16 cellular contexts compared by ENCODE assay signal in the genomic region with DNA sequence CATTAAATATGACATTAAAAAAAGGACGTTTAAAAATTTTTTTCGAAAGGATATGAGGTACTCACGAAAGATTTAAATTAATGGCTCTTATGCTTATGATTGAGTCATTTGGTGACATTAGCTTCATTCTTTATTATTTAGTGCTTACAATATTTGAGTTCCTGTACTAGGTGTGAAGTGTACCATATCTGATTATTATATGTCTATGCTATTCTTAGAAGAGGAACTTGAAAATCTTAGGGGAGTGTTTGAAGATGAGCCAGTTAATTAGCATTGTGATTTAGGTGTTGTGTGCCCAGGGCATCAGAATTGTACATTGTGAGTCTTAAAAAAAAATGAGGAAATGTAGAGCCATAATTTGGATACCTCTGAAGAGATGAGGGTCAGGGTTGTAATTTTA.
DNase-seq lines count a peak whose midpoint lies in the region; ATAC-seq and TF ChIP-seq lines count a peak whose summit lies in the region.
"Had no signal": no experiment of that assay in that cellular context is flagged by ENCODE, and none has a peak within 500 bp of the region (broad histone marks: within the 10 kb centered on the region; RNA-seq: fewer than 3 reads in every experiment).

No MANE protein-coding gene starts in this region.

- H3K27me3 Mint-ChIP-seq in stimulated activated memory B cell treated with anti-CD40 and anti-IgM and Interleukin-4, amounts not matched to agents 10 μg/mL and 1 μg/mL and 100 μg/mL, for 72 hours = no peaks in the 10 kb centered on the region
- H3K27me3 Mint-ChIP-seq: CD4-positive, alpha-beta memory T cell had no signal

- H3K9me2 ChIP-seq in DOHH2 (replicated peaks; ENCODE audit: control insufficient read depth, low read length) (no peaks in the 10 kb centered on the region), Karpas-422 (replicated peaks; ENCODE audit: insufficient read depth, low read length) (no peaks in the 10 kb centered on the region)

- H3K4me1 Mint-ChIP-seq in stimulated activated memory B cell treated with anti-CD40 and anti-IgM and Interleukin-4, amounts not matched to agents 10 μg/mL and 1 μg/mL and 100 μg/mL, for 72 hours = peaks cover 15% of the 10 kb centered on the region
- H3K4me1 Mint-ChIP-seq: CD14-positive monocyte, GM23338 had no signal

- H3K27me3 ChIP-seq in DOHH2 (ENCODE audit: control insufficient read depth, low read length) = no peaks in the 10 kb centered on the region
- H3K27me3 ChIP-seq in Karpas-422 (ENCODE audit: low read length) = no peaks in the 10 kb centered on the region
- H3K27me3 ChIP-seq in endocrine pancreas (ENCODE audit: control insufficient read depth, insufficient read depth, low read length) = no peaks in the 10 kb centered on the region
- no peaks in the 10 kb centered on the region for H3K27me3 ChIP-seq in WERI-Rb-1 (ENCODE audit: insufficient read depth, low read depth, severe bottlenecking)
- H3K27me3 ChIP-seq: BLaER1 had no signal

- H3K4me3 Mint-ChIP-seq in stimulated activated memory B cell treated with anti-CD40 and anti-IgM and Interleukin-4, amounts not matched to agents 10 μg/mL and 1 μg/mL and 100 μg/mL, for 72 hours = no peak overlapping the region
- H3K4me3 Mint-ChIP-seq: CD14-positive monocyte; CD4-positive, alpha-beta memory T cell; GM23338 had no signal

- no peak overlapping the region for H3K27ac Mint-ChIP-seq in stimulated activated memory B cell treated with anti-CD40 and anti-IgM and Interleukin-4, amounts not matched to agents 10 μg/mL and 1 μg/mL and 100 μg/mL, for 72 hours
- H3K27ac Mint-ChIP-seq: CD14-positive monocyte, GM23338 had no signal

- peaks cover 5% of the 10 kb centered on the region for H3K9me3 Mint-ChIP-seq in stimulated activated memory B cell treated with anti-CD40 and anti-IgM and Interleukin-4, amounts not matched to agents 10 μg/mL and 1 μg/mL and 100 μg/mL, for 72 hours

- H3K4me3 ChIP-seq in DOHH2 (ENCODE audit: low read length) (no peak overlapping the region), Karpas-422 (ENCODE audit: low read length) (no peak overlapping the region), endocrine pancreas (ENCODE audit: control insufficient read depth, insufficient read depth, low read length) (peak overlapping the region; percentile 40), WERI-Rb-1 (ENCODE audit: low read depth, low read length) (no peak overlapping the region)
- H3K4me3 ChIP-seq: A549, BLaER1, GM23338 had no signal

- no peaks in the 10 kb centered on the region for H3F3A ChIP-seq in DOHH2 (ENCODE audit: control insufficient read depth, insufficient read depth)

- peaks cover 23% of the 10 kb centered on the region for H3K36me3 Mint-ChIP-seq in stimulated activated memory B cell treated with anti-CD40 and anti-IgM and Interleukin-4, amounts not matched to agents 10 μg/mL and 1 μg/mL and 100 μg/mL, for 72 hours
- H3K36me3 Mint-ChIP-seq: CD14-positive monocyte had no signal

- no peaks in the 10 kb centered on the region for H3K36me3 ChIP-seq in DOHH2 (ENCODE audit: control insufficient read depth, low read length)
- H3K36me3 ChIP-seq in Karpas-422 (ENCODE audit: insufficient read depth, low read length) = peaks cover 4% of the 10 kb centered on the region; the same call in 1 of the 2 replicates
- H3K36me3 ChIP-seq in endocrine pancreas (ENCODE audit: control insufficient read depth, insufficient read depth, low read length) = no peaks in the 10 kb centered on the region
- no peaks in the 10 kb centered on the region for H3K36me3 ChIP-seq in WERI-Rb-1

- peaks cover 8% of the 10 kb centered on the region for H3K9me3 ChIP-seq in DOHH2 (ENCODE audit: control insufficient read depth, insufficient read depth, low read length)
- peaks cover 9% of the 10 kb centered on the region for H3K9me3 ChIP-seq in Karpas-422 (ENCODE audit: low read length)
- peaks cover 1% of the 10 kb centered on the region for H3K9me3 ChIP-seq in endocrine pancreas (ENCODE audit: control insufficient read depth, low read length)
- H3K9me3 ChIP-seq in WERI-Rb-1 (ENCODE audit: severe bottlenecking) = peaks cover 7% of the 10 kb centered on the region
- H3K9me3 ChIP-seq: A549 had no signal

- no peak for DNase-seq in Karpas-422
- no peak for DNase-seq in WERI-Rb-1
- DNase-seq in stimulated activated naive CD4-positive, alpha-beta T cell (lab: John Stamatoyannopoulos, UW) = no peak
- DNase-seq: AML-193; CD4-positive, alpha-beta memory T cell; DMS79 treated with DMSO at 0.1 percent for 48 hours; EL; HCEC 1CT had no signal

- H3K4me1 ChIP-seq in DOHH2 (ENCODE audit: control insufficient read depth, low read length) (peaks cover 22% of the 10 kb centered on the region), Karpas-422 (ENCODE audit: low read length) (peaks cover 14% of the 10 kb centered on the region), endocrine pancreas (ENCODE audit: control insufficient read depth, insufficient read depth, low read length) (peaks cover 5% of the 10 kb centered on the region)
- H3K4me1 ChIP-seq: A549 had no signal

- TF ChIP-seq CTCF in DOHH2 (IDR thresholded peaks at IDR 0.05; ENCODE audit: low read depth, low read length, poor library complexity, severe bottlenecking) (no peak), WERI-Rb-1 (IDR thresholded peaks at IDR 0.05; ENCODE audit: low read depth, low read length) (no peak)

- H3K4me2 ChIP-seq in DOHH2 (ENCODE audit: low read length) (0 out of 2 replicates have a peak overlapping the region, but pooled peaks have one; percentile 2), Karpas-422 (ENCODE audit: low read depth, low read length, poor library complexity, severe bottlenecking) (peak overlapping the region; percentile 3)
- H3K4me2 ChIP-seq: A549, BLaER1, GM23338 had no signal

- H4K20me1 ChIP-seq in DOHH2 (ENCODE audit: control insufficient read depth, insufficient read depth, low read depth, low read length) (no peaks in the 10 kb centered on the region), Karpas-422 (ENCODE audit: insufficient read depth, low read depth, low read length) (no peaks in the 10 kb centered on the region)
- H4K20me1 ChIP-seq: BLaER1 had no signal

- H3K27ac ChIP-seq in DOHH2 (ENCODE audit: low read depth, low read length) (no peak overlapping the region), Karpas-422 (ENCODE audit: low read length) (no peak overlapping the region), WERI-Rb-1 (no peak overlapping the region)
- H3K27ac ChIP-seq: A549, BLaER1 had no signal

- H3K79me2 ChIP-seq in DOHH2 (ENCODE audit: control insufficient read depth, low read length) (peaks cover 89% of the 10 kb centered on the region), Karpas-422 (ENCODE audit: low read length) (peaks cover 34% of the 10 kb centered on the region)

- no peak overlapping the region for H2AFZ ChIP-seq in Karpas-422 (ENCODE audit: low read length)
- H2AFZ ChIP-seq: GM23338 had no signal

- ATAC-seq in stimulated activated memory B cell treated with anti-CD40 and anti-IgM and Interleukin-4, amounts not matched to agents 10 μg/mL and 1 μg/mL and 100 μg/mL, for 72 hours = peak; percentile 51
- ATAC-seq in GM21528 (IDR thresholded peaks at IDR 0.05; ENCODE audit: low FRiP score, unreplicated experiment) = no peak
- ATAC-seq: A549, GM23338 had no signal

- H3K9ac ChIP-seq in Karpas-422 (ENCODE audit: low read length) = no peak overlapping the region
- no peak overlapping the region for H3K9ac ChIP-seq in endocrine pancreas (ENCODE audit: control insufficient read depth, insufficient read depth, low read length)
- H3K9ac ChIP-seq: BLaER1 had no signal
